Comparison of ENCODE assay signal across 13 cellular contexts in the genomic region with DNA sequence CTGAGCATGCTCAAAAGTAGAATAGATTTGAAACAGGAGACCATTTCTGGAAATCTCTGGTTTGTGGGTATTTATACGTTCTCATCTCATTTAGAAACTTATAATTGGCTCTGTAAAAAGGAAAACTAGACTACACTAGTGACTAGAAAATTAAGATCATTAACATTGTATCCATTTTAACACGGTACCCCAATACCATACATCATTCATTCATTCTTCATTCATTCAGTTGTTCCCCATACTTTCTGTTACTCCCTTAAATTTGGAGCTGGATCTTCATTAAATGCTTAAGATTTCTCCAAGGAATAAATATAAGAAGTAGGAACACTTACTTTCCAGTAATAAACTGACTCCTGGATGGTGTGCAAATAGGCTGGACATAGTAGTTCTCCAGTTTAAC. TPM values are rescaled to one million over a fixed set of nuclear protein-coding genes. Genes with fewer than 3 reads are reported as not detected.
DNase-seq lines count a peak whose midpoint lies in the region; ATAC-seq and TF ChIP-seq lines count a peak whose summit lies in the region.
"Had no signal": no experiment of that assay in that cellular context is flagged by ENCODE, and none has a peak within 500 bp of the region (broad histone marks: within the 10 kb centered on the region; RNA-seq: fewer than 3 reads in every experiment).

No MANE protein-coding gene starts in this region.

- H3K27ac ChIP-seq in SJCRH30 (no peak overlapping the region), osteoblast (ENCODE audit: low read depth, low read length) (peak overlapping the region; percentile 88)

- H3K79me2 ChIP-seq in osteoblast (ENCODE audit: insufficient read depth, low read length): peaks cover 81% of the 10 kb centered on the region

- ATAC-seq in GM21825 (IDR thresholded peaks at IDR 0.05; ENCODE audit: unreplicated experiment): no peak
- ATAC-seq: CD8-positive, alpha-beta T cell had no signal

- H3K4me3 ChIP-seq in AG09309 (ENCODE audit: control insufficient read depth, low read depth, low read length) (peak overlapping the region; percentile 85), SJCRH30 (peak overlapping the region; percentile 66), fibroblast of mammary gland (ENCODE audit: control insufficient read depth, low read depth, low read length) (peak overlapping the region; percentile 94), osteoblast (ENCODE audit: insufficient read depth, low read length) (peak overlapping the region; percentile 87)

- H3K27me3 ChIP-seq in SJCRH30 (no peaks in the 10 kb centered on the region), osteoblast (ENCODE audit: insufficient read depth, low read length) (no peaks in the 10 kb centered on the region)

- H3K4me1 ChIP-seq in SJCRH30: 0 out of 2 replicates have a peak, but pooled peaks cover 4% of the 10 kb centered on the region
- H3K4me1 ChIP-seq in osteoblast (ENCODE audit: insufficient read depth, low read length): peaks cover 13% of the 10 kb centered on the region

- peaks cover 6% of the 10 kb centered on the region; the same call in 1 of the 2 replicates for H3K9me3 ChIP-seq in SJCRH30 (replicated peaks)
- H3K9me3 ChIP-seq in osteoblast (ENCODE audit: low read depth, low read length): no peaks in the 10 kb centered on the region

- peak overlapping the region; percentile 91 for H3K4me2 ChIP-seq in osteoblast (ENCODE audit: insufficient read depth, low read length)

- H3K36me3 ChIP-seq in SJCRH30: peaks cover 4% of the 10 kb centered on the region; the same call in 1 of the 2 replicates
- peaks cover under 1% of the 10 kb centered on the region for H3K36me3 ChIP-seq in osteoblast (ENCODE audit: insufficient read depth, low read length)

- H2AFZ ChIP-seq in osteoblast (ENCODE audit: low read length): no peak overlapping the region

- DNase-seq in AG09309 (ENCODE audit: low read depth) (no peak), SJCRH30 (no peak), fibroblast of mammary gland (ENCODE audit: low read depth) (no peak), osteoblast (ENCODE audit: insufficient read length, low spot score, missing footprints) (peak; percentile 15), NCI-H2171 (lab: John Stamatoyannopoulos, UW) (no peak), RKO (ENCODE audit: low spot score) (no peak)
- no peak for DNase-seq in effector CD8-positive, alpha-beta T cell (lab: John Stamatoyannopoulos, UW)
- DNase-seq: activated effector memory CD4-positive, alpha-beta T cell treated with Interleukin-2 at 50 U/mL for 16 hours; CD8-positive, alpha-beta T cell; MM.1S; naive thymus-derived CD4-positive, alpha-beta T cell had no signal

- no peak for TF ChIP-seq CTCF in AG09309 (IDR thresholded peaks at IDR 0.05; ENCODE audit: control insufficient read depth, insufficient read depth, low read depth, low read length, missing control alignments)
- no peak for TF ChIP-seq CTCF in fibroblast of mammary gland (conservative IDR thresholded peaks at IDR 0.05; ENCODE audit: control insufficient read depth, insufficient read depth, low read depth, low read length)
- no peak for TF ChIP-seq CTCF in osteoblast (IDR thresholded peaks at IDR 0.05; ENCODE audit: extremely low read depth, low read depth, low read length)

- no peaks in the 10 kb centered on the region for H4K20me1 ChIP-seq in osteoblast (ENCODE audit: insufficient read depth, low read length)

RNA-seq across cellular contexts. Expression of a gene that starts 1.3 kb away (rescaled TPM):
- total RNA-seq in SJCRH30 (2014; rRNA removed; shearing (Covaris generic)): 4.4 and 6.2 TPM in 2 replicates
- total RNA-seq in osteoblast: 18.6 and 24.6 TPM in 2 replicates
- total RNA-seq: CD8-positive, alpha-beta T cell; OCI-LY7 had no signal
